ENCODE assay signal across 11 cellular contexts in genomic region chr12:57095440-57095839, GRCh38. TPM values are rescaled to one million over a fixed set of nuclear protein-coding genes. Genes with fewer than 3 reads are reported as not detected.
A peak's percentile ranks its signal among the peaks of the same experiment; 100 is the strongest.
DNase-seq lines count a peak whose midpoint lies in the region; ATAC-seq and TF ChIP-seq lines count a peak whose summit lies in the region.
"Had no signal": no experiment of that assay in that cellular context is flagged by ENCODE, and none has a peak within 500 bp of the region (broad histone marks: within the 10 kb centered on the region; RNA-seq: fewer than 3 reads in every experiment).

No MANE protein-coding gene starts in this region.

- peaks cover 96% of the 10 kb centered on the region for H3K36me3 Mint-ChIP-seq in activated T-helper 2 cell treated with anti-CD3 and anti-CD28 coated beads, Interferon-gamma antibody, Interleukin-2, Interleukin-4, amounts not matched to agents 10 μg/mL and 5 μg/mL and 100 μg/mL, durations not matched to agents 14 hours and 24 hours and 36 hours (ENCODE audit: low read depth)

- intact Hi-C loops in cardiac septum (cut with DNase I) (no loop called here), heart right ventricle (cut with DNase I) (no loop called here), vagina (cut with DNase I) (no loop called here)
- intact Hi-C loops in activated T-helper 2 cell treated with anti-CD3 and anti-CD28 coated beads, Interferon-gamma antibody, Interleukin-2, Interleukin-4, amounts not matched to agents 10 μg/mL and 5 μg/mL and 100 μg/mL, durations not matched to agents 14 hours and 24 hours and 36 hours (cut with micrococcal nuclease), result no loop called here

- no peak for TF ChIP-seq CTCF in heart right ventricle (IDR thresholded peaks at IDR 0.05)
- TF ChIP-seq CTCF in vagina (IDR thresholded peaks at IDR 0.05), result no peak

- H3K27ac Mint-ChIP-seq in activated T-helper 2 cell treated with anti-CD3 and anti-CD28 coated beads, Interferon-gamma antibody, Interleukin-2, Interleukin-4, amounts not matched to agents 10 μg/mL and 5 μg/mL and 100 μg/mL, durations not matched to agents 14 hours and 24 hours and 36 hours, result peak overlapping the region; percentile 57
- H3K27ac Mint-ChIP-seq: endodermal cell had no signal

- H3K27me3 Mint-ChIP-seq in activated T-helper 2 cell treated with anti-CD3 and anti-CD28 coated beads, Interferon-gamma antibody, Interleukin-2, Interleukin-4, amounts not matched to agents 10 μg/mL and 5 μg/mL and 100 μg/mL, durations not matched to agents 14 hours and 24 hours and 36 hours (ENCODE audit: low read depth), result no peaks in the 10 kb centered on the region

- no peak overlapping the region for H3K27ac ChIP-seq in heart right ventricle
- H3K27ac ChIP-seq in mesodermal cell (ENCODE audit: low read depth, low read length, severe bottlenecking), result peak overlapping the region; percentile 23
- H3K27ac ChIP-seq in vagina, result peak overlapping the region; percentile 100
- H3K27ac ChIP-seq: C4-2B had no signal

- WGBS in heart right ventricle, 2 donors, result 84 to 85% methylated on average over 3 of the region's 3 CpGs
- 93 to 100% methylated on average over 3 of the region's 3 CpGs for WGBS in mesodermal cell (ENCODE audit: insufficient coverage in 2 of 2), 2 experiments

- H3K4me1 Mint-ChIP-seq in activated T-helper 2 cell treated with anti-CD3 and anti-CD28 coated beads, Interferon-gamma antibody, Interleukin-2, Interleukin-4, amounts not matched to agents 10 μg/mL and 5 μg/mL and 100 μg/mL, durations not matched to agents 14 hours and 24 hours and 36 hours (ENCODE audit: low read depth), result peaks cover 52% of the 10 kb centered on the region

- ATAC-seq in heart right ventricle (no peak), HG02938 (IDR thresholded peaks at IDR 0.05; ENCODE audit: unreplicated experiment) (no peak)

- TF ChIP-seq POLR2A in vagina (IDR thresholded peaks at IDR 0.05), result no peak

- H3K9me3 Mint-ChIP-seq in activated T-helper 2 cell treated with anti-CD3 and anti-CD28 coated beads, Interferon-gamma antibody, Interleukin-2, Interleukin-4, amounts not matched to agents 10 μg/mL and 5 μg/mL and 100 μg/mL, durations not matched to agents 14 hours and 24 hours and 36 hours, result no peaks in the 10 kb centered on the region
- H3K9me3 Mint-ChIP-seq: endodermal cell had no signal

- H3K4me3 Mint-ChIP-seq in activated T-helper 2 cell treated with anti-CD3 and anti-CD28 coated beads, Interferon-gamma antibody, Interleukin-2, Interleukin-4, amounts not matched to agents 10 μg/mL and 5 μg/mL and 100 μg/mL, durations not matched to agents 14 hours and 24 hours and 36 hours (ENCODE audit: low read depth), result no peak overlapping the region
- H3K4me3 Mint-ChIP-seq: endodermal cell had no signal

- no peak overlapping the region for H3K4me3 ChIP-seq in heart right ventricle
- no peak overlapping the region for H3K4me3 ChIP-seq in mesodermal cell (ENCODE audit: extremely low read depth, insufficient read depth, low read length, poor library complexity, severe bottlenecking)
- no peak overlapping the region for H3K4me3 ChIP-seq in vagina

- no peaks in the 10 kb centered on the region for H3K27me3 ChIP-seq in heart right ventricle
- no peaks in the 10 kb centered on the region for H3K27me3 ChIP-seq in vagina

- H3K9me3 ChIP-seq in heart right ventricle (no peaks in the 10 kb centered on the region), mesodermal cell (ENCODE audit: control insufficient read depth, low read length) (no peaks in the 10 kb centered on the region), vagina (no peaks in the 10 kb centered on the region)

- H3K36me3 ChIP-seq in heart right ventricle (peaks cover 0 to 94% (median 50%) of the 10 kb centered on the region in 9 donors), mesodermal cell (ENCODE audit: control insufficient read depth, insufficient read depth, low read length) (peaks cover 78% of the 10 kb centered on the region), vagina (peaks cover 0 to 75% of the 10 kb centered on the region in 2 donors)

- DNase-seq in cardiac septum (ENCODE audit: low spot score) (peak; percentile 35), heart right ventricle (no peak), vagina (ENCODE audit: extremely low spot score in 2 of 2) (no peak), COLO668 (lab: John Stamatoyannopoulos, UW; ENCODE audit: unreplicated experiment) (no peak), Kasumi-1 (lab: John Stamatoyannopoulos, UW) (no peak)
- DNase-seq in activated T-helper 2 cell treated with anti-CD3 and anti-CD28 coated beads, Interferon-gamma antibody, Interleukin-2, Interleukin-4, amounts not matched to agents 10 μg/mL and 5 μg/mL and 100 μg/mL, durations not matched to agents 14 hours and 24 hours and 36 hours (ENCODE audit: low spot score), result no peak
- DNase-seq: endodermal cell; stimulated activated CD4-positive, alpha-beta T cell treated with anti-CD3 and anti-CD28 coated beads, Interleukin-4, amount 100 ng/mL, for 24 hours had no signal

- H3K4me1 ChIP-seq in heart right ventricle (peaks cover 14 to 53% (median 38%) of the 10 kb centered on the region in 9 donors), mesodermal cell (ENCODE audit: control insufficient read depth, insufficient read depth, low read length, poor library complexity, severe bottlenecking) (peaks cover 44% of the 10 kb centered on the region), vagina (peaks cover 71% of the 10 kb centered on the region)

RNA-seq across cellular contexts. Expression of gene NAB2, which starts 6.5 kb away (rescaled TPM):
- total RNA-seq in cardiac septum, result 37.9 TPM
- 10 to 100 TPM in 9 of 10 donors, 1 to 10 TPM in 1; 9.5 to 16.2 (median 12.0) TPM for total RNA-seq in heart right ventricle
- 10 to 100 TPM; 15.0 to 20.2 TPM for polyA plus RNA-seq in heart right ventricle
- 72.8 and 74.7 TPM in 2 replicates for total RNA-seq in activated T-helper 2 cell treated with anti-CD3 and anti-CD28 coated beads, Interferon-gamma antibody, Interleukin-2, Interleukin-4, amounts not matched to agents 10 μg/mL and 5 μg/mL and 100 μg/mL, durations not matched to agents 14 hours and 24 hours and 36 hours
- polyA plus RNA-seq in mesodermal cell (2013, experiment 1 of 2), result 46.9 TPM
- polyA plus RNA-seq in mesodermal cell (2013, experiment 2 of 2), result 34.1 TPM
- total RNA-seq in vagina, result 34.4 TPM

RNA-seq across cellular contexts. Expression of gene STAT6, which starts 15.7 kb away (rescaled TPM):
- total RNA-seq in cardiac septum (42.1 TPM), heart right ventricle (10 to 100 TPM; 23.3 to 72.3 (median 38.0) TPM), vagina (146 TPM)
- polyA plus RNA-seq in heart right ventricle, result 10 to 100 TPM; 36.0 to 77.8 TPM
- total RNA-seq in activated T-helper 2 cell treated with anti-CD3 and anti-CD28 coated beads, Interferon-gamma antibody, Interleukin-2, Interleukin-4, amounts not matched to agents 10 μg/mL and 5 μg/mL and 100 μg/mL, durations not matched to agents 14 hours and 24 hours and 36 hours, result 333 and 341 TPM in 2 replicates
- 52.0 TPM for polyA plus RNA-seq in mesodermal cell (2013, experiment 1 of 2)
- polyA plus RNA-seq in mesodermal cell (2013, experiment 2 of 2), result 49.3 TPM

RNA-seq across cellular contexts. Expression of gene NEMP1, which starts 16.8 kb away (rescaled TPM):
- total RNA-seq in cardiac septum, result 2.4 TPM
- total RNA-seq in heart right ventricle, result 1 to 10 TPM; 2.4 to 6.3 (median 3.9) TPM
- polyA plus RNA-seq in heart right ventricle, result 1 to 10 TPM; 1.1 to 2.9 TPM
- 79.8 and 86.7 TPM in 2 replicates for total RNA-seq in activated T-helper 2 cell treated with anti-CD3 and anti-CD28 coated beads, Interferon-gamma antibody, Interleukin-2, Interleukin-4, amounts not matched to agents 10 μg/mL and 5 μg/mL and 100 μg/mL, durations not matched to agents 14 hours and 24 hours and 36 hours
- polyA plus RNA-seq in mesodermal cell (2013, experiment 1 of 2), result 21.3 TPM
- 19.8 TPM for polyA plus RNA-seq in mesodermal cell (2013, experiment 2 of 2)
- total RNA-seq in vagina, result 7.1 TPM

RNA-seq across cellular contexts. Expression of gene LRP1, which starts 32.8 kb away (rescaled TPM):
- total RNA-seq in cardiac septum, result 103 TPM
- 100 to 1,000 TPM in 4 of 10 donors, 10 to 100 TPM in 6; 46.3 to 259 (median 82.7) TPM for total RNA-seq in heart right ventricle
- 10 to 100 TPM; 46.6 to 46.7 TPM for polyA plus RNA-seq in heart right ventricle
- 1.8 and 2.1 TPM in 2 replicates for total RNA-seq in activated T-helper 2 cell treated with anti-CD3 and anti-CD28 coated beads, Interferon-gamma antibody, Interleukin-2, Interleukin-4, amounts not matched to agents 10 μg/mL and 5 μg/mL and 100 μg/mL, durations not matched to agents 14 hours and 24 hours and 36 hours
- 90.4 TPM for polyA plus RNA-seq in mesodermal cell (2013, experiment 1 of 2)
- 68.9 TPM for polyA plus RNA-seq in mesodermal cell (2013, experiment 2 of 2)
- total RNA-seq in vagina, result 477 TPM

RNA-seq across cellular contexts. Expression of gene MYO1A, which starts 45.5 kb away (rescaled TPM):
- total RNA-seq in cardiac septum (0.11 TPM), heart right ventricle (under 1 TPM in 1 of 10 donors, not detected in 9; 0.08 TPM), vagina (1.2 TPM)
- polyA plus RNA-seq in heart right ventricle, result under 1 TPM in 1 of 2 donors, not detected in 1; 0.01 TPM
- 2.4 and 4.2 TPM in 2 replicates for total RNA-seq in activated T-helper 2 cell treated with anti-CD3 and anti-CD28 coated beads, Interferon-gamma antibody, Interleukin-2, Interleukin-4, amounts not matched to agents 10 μg/mL and 5 μg/mL and 100 μg/mL, durations not matched to agents 14 hours and 24 hours and 36 hours
- polyA plus RNA-seq in mesodermal cell (2013, experiment 1 of 2), result not detected
- polyA plus RNA-seq in mesodermal cell (2013, experiment 2 of 2), result not detected

Comparison
In these comparisons a context has a peak if more than half of its experiments do, and no peak if none do; other contexts are left out.
1. H3K27ac ChIP-seq: peak in mesodermal cell (single experiment) and vagina (single experiment); none in heart right ventricle (0 of 10).